7 cellular contexts compared by ENCODE assay signal in genomic region chr21:36385909-36386642, GRCh38. TPM values are rescaled to one million over a fixed set of nuclear protein-coding genes. Genes with fewer than 3 reads are reported as not detected.
DNase-seq lines count a peak whose midpoint lies in the region; ATAC-seq and TF ChIP-seq lines count a peak whose summit lies in the region.

No MANE protein-coding gene starts in this region.

- POLR2A ChIA-PET in OCI-LY7 (lab: Charles Lee): interaction anchor here (0.6 to 0.9 kb wide), 3 partner anchors 36 to 331 kb away, joined by 3 to 7 read pairs (median 3); no protein-coding TSS in a partner anchor

- H2AFZ ChIP-seq in OCI-LY7 (ENCODE audit: low read length): peak overlapping the region; percentile 83
- H2AFZ ChIP-seq in parathyroid adenoma: peak overlapping the region; percentile 87

- H4K20me1 ChIP-seq in OCI-LY7 (ENCODE audit: insufficient read depth, low read length): no peaks in the 10 kb centered on the region

- H3K9ac ChIP-seq in parathyroid adenoma: no peak overlapping the region

- H3K27me3 ChIP-seq in parathyroid adenoma (ENCODE audit: control insufficient read depth, insufficient read depth, low read length): no peaks in the 10 kb centered on the region

- no TSS peak for BruUV-seq in OCI-LY7 (replicated peaks; lab: Mats Ljungman, UMichigan)

- DNase-seq in OCI-LY7 (ENCODE audit: low spot score) (no peak), epithelial cell of prostate (ENCODE audit: low read depth, low spot score) (no peak), NCI-H1694 (lab: John Stamatoyannopoulos, UW) (no peak)

- peaks cover 35% of the 10 kb centered on the region for H3K36me3 ChIP-seq in OCI-LY7 (ENCODE audit: insufficient read depth, low read length)
- no peaks in the 10 kb centered on the region for H3K36me3 ChIP-seq in parathyroid adenoma (ENCODE audit: control insufficient read depth, insufficient read depth, low read length)

- H3K4me1 ChIP-seq in OCI-LY7 (ENCODE audit: insufficient read depth, low read length, poor library complexity, severe bottlenecking): peaks cover 8% of the 10 kb centered on the region
- H3K4me1 ChIP-seq in parathyroid adenoma: no peaks in the 10 kb centered on the region

- CTCF ChIA-PET in OCI-LY7 (lab: Charles Lee; ENCODE audit: unreplicated experiment): no interaction called here

- H3K4me2 ChIP-seq in OCI-LY7 (ENCODE audit: low read length) (peak overlapping the region; percentile 90), parathyroid adenoma (ENCODE audit: low read length) (peak overlapping the region; percentile 81)

- no peaks in the 10 kb centered on the region for H3K9me2 ChIP-seq in OCI-LY7 (ENCODE audit: insufficient read depth, low read length)

- H3K4me3 ChIP-seq in OCI-LY7 (ENCODE audit: low read depth, low read length, poor library complexity, severe bottlenecking): peak overlapping the region; percentile 84
- H3K4me3 ChIP-seq in parathyroid adenoma (ENCODE audit: low read depth, low read length): peak overlapping the region; percentile 62

- no peaks in the 10 kb centered on the region for H3K9me3 ChIP-seq in OCI-LY7 (ENCODE audit: low read length)
- H3K9me3 ChIP-seq in parathyroid adenoma (ENCODE audit: control insufficient read depth, low read length): no peaks in the 10 kb centered on the region

- TF ChIP-seq CTCF in OCI-LY7 (conservative IDR thresholded peaks at IDR 0.05; ENCODE audit: low read length): no peak
- TF ChIP-seq CTCF in parathyroid adenoma (IDR thresholded peaks at IDR 0.05): no peak

- ATAC-seq in GM19328 (IDR thresholded peaks at IDR 0.05; ENCODE audit: unreplicated experiment) (peak; percentile 11), HG03280 (IDR thresholded peaks at IDR 0.05; ENCODE audit: unreplicated experiment) (no peak), GM18909 (IDR thresholded peaks at IDR 0.05; ENCODE audit: poor library complexity, unreplicated experiment) (no peak)

- H3K27ac ChIP-seq in OCI-LY7 (ENCODE audit: low read depth, low read length, poor library complexity, severe bottlenecking) (peak overlapping the region; percentile 23), epithelial cell of prostate (peak overlapping the region; percentile 12), parathyroid adenoma (no peak overlapping the region)

- intact Hi-C loops in OCI-LY7 (cut with micrococcal nuclease; ENCODE audit: unreplicated experiment): loop anchor here (5.0 kb wide), 1 partner anchor 244 kb away; no protein-coding TSS in a partner anchor

- H3K79me2 ChIP-seq in OCI-LY7 (ENCODE audit: insufficient read depth, low read depth, low read length) (no peaks in the 10 kb centered on the region), parathyroid adenoma (no peaks in the 10 kb centered on the region)

RNA-seq across cellular contexts. Expression of gene CHAF1B, which starts 0.9 kb away (rescaled TPM):
- 8.7 and 9.9 TPM in 2 replicates for total RNA-seq in OCI-LY7 (2014; rRNA removed; shearing (Covaris generic))
- 21.5 and 24.0 TPM in 2 replicates for total RNA-seq in OCI-LY7 (2022)
